In genomic region chr2:173766537-173767289, GRCh38 we compare ENCODE assay signal across 1 cellular context.
TF ChIP-seq lines count a peak whose summit lies in the region.

No MANE protein-coding gene starts in this region.

TF ChIP-seq in K562, 482 proteins besides CTCF, POLR2A, EP300 and RAD21 (continued from another document):
- TF ChIP-seq ATF4 (CRISPR knock-in tag; IDR thresholded peaks at IDR 0.05) (peak; percentile 92), PBX2 (CRISPR knock-in tag; IDR thresholded peaks at IDR 0.05; ENCODE audit: low read depth) (no peak), PBX2 (tag; conservative IDR thresholded peaks at IDR 0.05; ENCODE audit: low read depth) (0 out of 2 replicates have a peak, but pooled peaks have one; percentile 22), MEIS2 (IDR thresholded peaks at IDR 0.05; ENCODE audit: partially characterized antibody) (peak; percentile 61), ATF7 (IDR thresholded peaks at IDR 0.05) (peak; percentile 59; the same call in 1 of the 2 replicates), ATF3 (IDR thresholded peaks at IDR 0.05) (peak; percentile 55; the same call in 1 of the 2 replicates), ATF3 (CRISPR knock-in tag; conservative IDR thresholded peaks at IDR 0.05) (no peak), PKNOX1 (IDR thresholded peaks at IDR 0.05) (peak; percentile 47; the same call in 1 of the 2 replicates), TAL1 (IDR thresholded peaks at IDR 0.05) (peak; percentile 22; the same call in 1 of the 2 replicates), NRF1 (conservative IDR thresholded peaks at IDR 0.05 in 1 of 2, IDR thresholded peaks at IDR 0.05 in 1 of 2) (peak; percentile 24 to 32; a peak in 1 of 4 replicates), CREB1 (IDR thresholded peaks at IDR 0.05) (no peak), CREB1 (CRISPR knock-in tag; IDR thresholded peaks at IDR 0.05) (no peak), ZNF175 (CRISPR knock-in tag; IDR thresholded peaks at IDR 0.05; ENCODE audit: low read depth) (0 out of 2 replicates have a peak, but pooled peaks have one; percentile 40), CEBPG (CRISPR knock-in tag; IDR thresholded peaks at IDR 0.05) (peak; percentile 72), CEBPG (tag; conservative IDR thresholded peaks at IDR 0.05 in 1 of 2, IDR thresholded peaks at IDR 0.05 in 1 of 2) (peak in 1 of 2 experiments; percentile 96; a peak in 3 of 4 replicates), NFE2 (IDR thresholded peaks at IDR 0.05; ENCODE audit: low read depth) (peak; percentile 17; the same call in 1 of the 2 replicates), TEAD4 (IDR thresholded peaks at IDR 0.05; ENCODE audit: low read length) (peak; percentile 20; the same call in 1 of the 2 replicates), TEAD4 (CRISPR knock-in tag; IDR thresholded peaks at IDR 0.05; ENCODE audit: borderline replicate concordance) (no peak), NCOA6 (IDR thresholded peaks at IDR 0.05) (no peak), BACH1 (tag; IDR thresholded peaks at IDR 0.05) (peak; percentile 34; the same call in 1 of the 2 replicates), CAMTA2 (CRISPR knock-in tag; conservative IDR thresholded peaks at IDR 0.05) (no peak), MCM3 (IDR thresholded peaks at IDR 0.05) (no peak)
